Comparison of ENCODE assay signal across 9 cellular contexts in genomic region chr7:36600869-36601530, GRCh38.
DNase-seq lines count a peak whose midpoint lies in the region; ATAC-seq and TF ChIP-seq lines count a peak whose summit lies in the region.
"Had no signal": no experiment of that assay in that cellular context is flagged by ENCODE, and none has a peak within 500 bp of the region (broad histone marks: within the 10 kb centered on the region; RNA-seq: fewer than 3 reads in every experiment).

No MANE protein-coding gene starts in this region.

- H3K9me2 ChIP-seq in Loucy (replicated peaks; ENCODE audit: low read depth, low read length) (no peaks in the 10 kb centered on the region), GM23338 (ENCODE audit: insufficient read depth) (no peaks in the 10 kb centered on the region; the same call in 1 of the 2 replicates)

- peak; percentile 69 for ATAC-seq in central memory CD8-positive, alpha-beta T cell (replicated peaks; ENCODE audit: extremely low read depth, poor library complexity, severe bottlenecking)
- peak; percentile 54 for ATAC-seq in naive thymus-derived CD4-positive, alpha-beta T cell
- ATAC-seq in GM23338 (no peak), GM21717 (IDR thresholded peaks at IDR 0.05; ENCODE audit: unreplicated experiment) (no peak), GM19452 (IDR thresholded peaks at IDR 0.05; ENCODE audit: unreplicated experiment) (no peak)

- H3F3A ChIP-seq in Loucy (ENCODE audit: low read depth), result no peaks in the 10 kb centered on the region
- no peaks in the 10 kb centered on the region for H3F3A ChIP-seq in GM23338 (replicated peaks; ENCODE audit: low read depth)

- H3K27me3 Mint-ChIP-seq in central memory CD8-positive, alpha-beta T cell, result no peaks in the 10 kb centered on the region
- no peaks in the 10 kb centered on the region for H3K27me3 Mint-ChIP-seq in naive thymus-derived CD4-positive, alpha-beta T cell
- peaks cover 3% of the 10 kb centered on the region for H3K27me3 Mint-ChIP-seq in GM23338 (ENCODE audit: insufficient read depth, low read depth, poor library complexity)

- intact Hi-C loops in naive thymus-derived CD4-positive, alpha-beta T cell (cut with micrococcal nuclease), result no loop called here

- POLR2A ChIA-PET in naive thymus-derived CD4-positive, alpha-beta T cell (lab: Charles Lee), result interaction anchor here (0.7 to 1.6 kb wide), 3 partner anchors 10 to 39 kb away, joined by 3 to 6 read pairs (median 4); no protein-coding TSS in a partner anchor

- no peaks in the 10 kb centered on the region for H3K36me3 ChIP-seq in Loucy (ENCODE audit: insufficient read depth, low read length)
- no peaks in the 10 kb centered on the region for H3K36me3 ChIP-seq in naive thymus-derived CD4-positive, alpha-beta T cell (ENCODE audit: control insufficient read depth in 2 of 3, insufficient read depth in 3 of 3, low read length in 3 of 3)
- H3K36me3 ChIP-seq in GM23338 (ENCODE audit: insufficient read depth), result no peaks in the 10 kb centered on the region
- H3K36me3 ChIP-seq in right atrium auricular region, result no peaks in the 10 kb centered on the region

- H4K20me1 ChIP-seq in Loucy (ENCODE audit: insufficient read depth, low read length, poor library complexity, severe bottlenecking) (no peaks in the 10 kb centered on the region), GM23338 (replicated peaks; ENCODE audit: insufficient read depth) (no peaks in the 10 kb centered on the region)

- H3K4me2 ChIP-seq in Loucy (ENCODE audit: low read depth, low read length, poor library complexity, severe bottlenecking), result peak overlapping the region; percentile 35
- no peak overlapping the region for H3K4me2 ChIP-seq in GM23338

- TF ChIP-seq CTCF in Loucy (conservative IDR thresholded peaks at IDR 0.05; ENCODE audit: low read length), result no peak
- TF ChIP-seq CTCF in GM23338 (conservative IDR thresholded peaks at IDR 0.05; ENCODE audit: low read depth in 2 of 2), result no peak
- TF ChIP-seq CTCF in right atrium auricular region (IDR thresholded peaks at IDR 0.05), result no peak

- peak overlapping the region; percentile 25 for H3K9ac ChIP-seq in Loucy (ENCODE audit: low read depth, low read length, poor library complexity, severe bottlenecking)

- DNase-seq in DMS53 treated with DMSO at 0.1 percent for 48 hours (lab: John Stamatoyannopoulos, UW; ENCODE audit: unreplicated experiment) (peak; percentile 80), GM23338 (ENCODE audit: low spot score) (no peak), right atrium auricular region (ENCODE audit: low spot score) (no peak)
- DNase-seq in central memory CD8-positive, alpha-beta T cell (ENCODE audit: low spot score in 2 of 2), result no peak
- DNase-seq in naive thymus-derived CD4-positive, alpha-beta T cell, result no peak
- DNase-seq: endodermal cell had no signal

- no peak overlapping the region for H3K27ac ChIP-seq in naive thymus-derived CD4-positive, alpha-beta T cell (ENCODE audit: low read depth, low read length)
- H3K27ac ChIP-seq in GM23338 (ENCODE audit: low read depth) (no peak overlapping the region), right atrium auricular region (no peak overlapping the region)

- H3K79me2 ChIP-seq in Loucy (ENCODE audit: insufficient read depth, low read length) (no peaks in the 10 kb centered on the region), GM23338 (replicated peaks; ENCODE audit: insufficient read depth) (no peaks in the 10 kb centered on the region)

- no peaks in the 10 kb centered on the region for H3K9me3 ChIP-seq in Loucy (ENCODE audit: insufficient read depth, low read depth, low read length)
- H3K9me3 ChIP-seq in naive thymus-derived CD4-positive, alpha-beta T cell (ENCODE audit: control insufficient read depth in 2 of 3, low read length in 3 of 3), result no peaks in the 10 kb centered on the region
- H3K9me3 ChIP-seq in right atrium auricular region, result no peaks in the 10 kb centered on the region

- peaks cover 27% of the 10 kb centered on the region for H3K4me1 ChIP-seq in Loucy (ENCODE audit: insufficient read depth, low read length, poor library complexity, severe bottlenecking)
- peaks cover 0 to 20% of the 10 kb centered on the region in 2 donors for H3K4me1 ChIP-seq in naive thymus-derived CD4-positive, alpha-beta T cell (ENCODE audit: control insufficient read depth in 2 of 2, insufficient read depth in 2 of 2, low read length in 2 of 2)
- 0 out of 2 replicates have a peak, but pooled peaks cover under 1% of the 10 kb centered on the region for H3K4me1 ChIP-seq in GM23338 (ENCODE audit: insufficient read depth)
- H3K4me1 ChIP-seq in right atrium auricular region, result no peaks in the 10 kb centered on the region

- H3K9me3 Mint-ChIP-seq in central memory CD8-positive, alpha-beta T cell, result no peaks in the 10 kb centered on the region
- peaks cover 0 to 3% (median 0%) of the 10 kb centered on the region in 11 donors for H3K9me3 Mint-ChIP-seq in naive thymus-derived CD4-positive, alpha-beta T cell
- H3K9me3 Mint-ChIP-seq in GM23338, result no peaks in the 10 kb centered on the region
- H3K9me3 Mint-ChIP-seq: endodermal cell had no signal

- H3K27ac Mint-ChIP-seq in central memory CD8-positive, alpha-beta T cell (ENCODE audit: low read depth), result peak overlapping the region; percentile 50
- peak overlapping the region in 3 of 9 donors; percentile 12 to 71 (median 21) for H3K27ac Mint-ChIP-seq in naive thymus-derived CD4-positive, alpha-beta T cell
- no peak overlapping the region for H3K27ac Mint-ChIP-seq in GM23338
- H3K27ac Mint-ChIP-seq: endodermal cell had no signal

- no peak overlapping the region for H3K4me3 Mint-ChIP-seq in central memory CD8-positive, alpha-beta T cell
- peak overlapping the region in 1 of 10 donors; percentile 4 for H3K4me3 Mint-ChIP-seq in naive thymus-derived CD4-positive, alpha-beta T cell
- H3K4me3 Mint-ChIP-seq in GM23338, result no peak overlapping the region
- H3K4me3 Mint-ChIP-seq: endodermal cell had no signal

- H2AFZ ChIP-seq in Loucy (ENCODE audit: low read length), result no peak overlapping the region
- H2AFZ ChIP-seq in GM23338, result no peak overlapping the region

- H3K27me3 ChIP-seq in Loucy (ENCODE audit: insufficient read depth, low read length, poor library complexity, severe bottlenecking) (no peaks in the 10 kb centered on the region), GM23338 (ENCODE audit: insufficient read depth) (no peaks in the 10 kb centered on the region), right atrium auricular region (no peaks in the 10 kb centered on the region)
- H3K27me3 ChIP-seq in naive thymus-derived CD4-positive, alpha-beta T cell (ENCODE audit: control insufficient read depth in 2 of 2, insufficient read depth in 2 of 2, low read length in 2 of 2), result no peaks in the 10 kb centered on the region

- peaks cover 63% of the 10 kb centered on the region for H3K4me1 Mint-ChIP-seq in central memory CD8-positive, alpha-beta T cell
- H3K4me1 Mint-ChIP-seq in naive thymus-derived CD4-positive, alpha-beta T cell, result peaks cover 25 to 58% (median 42%) of the 10 kb centered on the region in 7 donors
- H3K4me1 Mint-ChIP-seq in GM23338, result peaks cover 5% of the 10 kb centered on the region

- H3K36me3 Mint-ChIP-seq in central memory CD8-positive, alpha-beta T cell (ENCODE audit: insufficient read depth), result peaks cover 54% of the 10 kb centered on the region
- peaks cover 0 to 41% (median 19%) of the 10 kb centered on the region in 5 donors for H3K36me3 Mint-ChIP-seq in naive thymus-derived CD4-positive, alpha-beta T cell
- no peaks in the 10 kb centered on the region for H3K36me3 Mint-ChIP-seq in GM23338 (ENCODE audit: low read depth)

- CTCF ChIA-PET in naive thymus-derived CD4-positive, alpha-beta T cell (lab: Charles Lee), result no interaction called here

- no peak overlapping the region for H3K4me3 ChIP-seq in Loucy (ENCODE audit: low read length, poor library complexity, severe bottlenecking)
- H3K4me3 ChIP-seq in naive thymus-derived CD4-positive, alpha-beta T cell (ENCODE audit: low read length), result no peak overlapping the region
- H3K4me3 ChIP-seq in GM23338, result no peak overlapping the region
- no peak overlapping the region for H3K4me3 ChIP-seq in right atrium auricular region

TF ChIP-seq in GM23338, 12 proteins besides CTCF, POLR2A, EP300 and RAD21:
- TF ChIP-seq ZNF114 (CRISPR knock-in tag; IDR thresholded peaks at IDR 0.05) (no peak), STAT1 (IDR thresholded peaks at IDR 0.05; ENCODE audit: unreplicated experiment) (no peak), EZH2 (IDR thresholded peaks at IDR 0.05; ENCODE audit: low read depth, unreplicated experiment) (no peak), NANOG (IDR thresholded peaks at IDR 0.05; ENCODE audit: borderline replicate concordance) (no peak), JUNB (IDR thresholded peaks at IDR 0.05; ENCODE audit: unreplicated experiment) (no peak)

Comparison
In these comparisons a context has a peak if more than half of its experiments do, and no peak if none do; other contexts are left out.
1. ATAC-seq: peak in central memory CD8-positive, alpha-beta T cell (single experiment) and naive thymus-derived CD4-positive, alpha-beta T cell (single experiment); none in GM23338 (single experiment), GM21717 (single experiment) and GM19452 (single experiment).